In genomic region chr1:6612641-6613360, GRCh38 we compare ENCODE assay signal across 8 cellular contexts. TPM values are rescaled to one million over a fixed set of nuclear protein-coding genes. Genes with fewer than 3 reads are reported as not detected.
DNase-seq lines count a peak whose midpoint lies in the region; ATAC-seq and TF ChIP-seq lines count a peak whose summit lies in the region.

No MANE protein-coding gene starts in this region.

- peak overlapping the region; percentile 98 for H3K4me3 Mint-ChIP-seq in CD4-positive, alpha-beta T cell

- POLR2A ChIA-PET in CD4-positive, alpha-beta T cell (lab: Charles Lee), result interaction anchor here (1.3 to 2.6 kb wide), 4 partner anchors 10 to 13 kb away, joined by 3 to 59 read pairs (median 14); partner anchors contain the start of genes KLHL21 and THAP3
- POLR2A ChIA-PET in PC-9 (lab: Charles Lee; ENCODE audit: unreplicated experiment), result no interaction called here

- CTCF ChIA-PET in CD4-positive, alpha-beta T cell (lab: Charles Lee), result interaction anchor here (0.8 to 1.7 kb wide), 2 partner anchors 9 to 58 kb away, joined by 3 to 8 read pairs; partner anchors contain the start of genes KLHL21 and NOL9
- CTCF ChIA-PET in PC-9 (lab: Charles Lee), result interaction anchor here (0.6 kb wide), 1 partner anchor 58 kb away, joined by 3 read pairs; no protein-coding TSS in a partner anchor

- H3F3A ChIP-seq in PC-9 (ENCODE audit: insufficient read depth, low read depth), result peaks cover 18% of the 10 kb centered on the region

- no peaks in the 10 kb centered on the region for H3K9me2 ChIP-seq in PC-9 (ENCODE audit: insufficient read depth)

- H3K4me2 ChIP-seq in PC-9, result peak overlapping the region; percentile 87

- ATAC-seq in CD4-positive, alpha-beta T cell (ENCODE audit: poor library complexity), result peak; percentile 30
- ATAC-seq in GM18517 (IDR thresholded peaks at IDR 0.05; ENCODE audit: unreplicated experiment), result peak; percentile 3
- peak; percentile 28 for ATAC-seq in HG03135 (IDR thresholded peaks at IDR 0.05; ENCODE audit: unreplicated experiment)

- TF ChIP-seq CTCF in CD4-positive, alpha-beta T cell (IDR thresholded peaks at IDR 0.05), result no peak
- no peak for TF ChIP-seq CTCF in PC-9 (conservative IDR thresholded peaks at IDR 0.05)
- TF ChIP-seq CTCF in tibial artery (IDR thresholded peaks at IDR 0.05), result no peak

- H2AFZ ChIP-seq in PC-9, result peak overlapping the region; percentile 77

- no peaks in the 10 kb centered on the region for H3K9me3 ChIP-seq in CD4-positive, alpha-beta T cell (ENCODE audit: control insufficient read depth, low read length)
- H3K9me3 ChIP-seq in PC-9 (ENCODE audit: insufficient read depth, low read depth) (no peaks in the 10 kb centered on the region), tibial artery (no peaks in the 10 kb centered on the region)

- H3K4me1 Mint-ChIP-seq in CD4-positive, alpha-beta T cell (ENCODE audit: low read depth), result peaks cover 26% of the 10 kb centered on the region

- intact Hi-C loops in CD4-positive, alpha-beta T cell (cut with DNase I, micrococcal nuclease), result loop anchor here (1.0 kb wide), 2 partner anchors 10 to 12 kb away; no protein-coding TSS in a partner anchor
- intact Hi-C loops in PC-9 (cut with micrococcal nuclease; ENCODE audit: unreplicated experiment) (loop anchor here (1.0 to 10.0 kb wide), 2 partner anchors 12 to 388 kb away; no protein-coding TSS in a partner anchor), tibial artery (cut with DNase I; ENCODE audit: low total_unique reads) (no loop called here)

- peak in 1 of 10 experiments; percentile 19 for DNase-seq in CD4-positive, alpha-beta T cell
- peak; percentile 60 to 74 for DNase-seq in PC-9
- peak; percentile 65 for DNase-seq in dermis blood vessel endothelial cell
- DNase-seq in medulla oblongata (ENCODE audit: extremely low spot score), result peak; percentile 52
- peak; percentile 46 to 80 for DNase-seq in tibial artery
- no peak for DNase-seq in stimulated activated CD4-positive, alpha-beta T cell treated with anti-CD3 and anti-CD28 coated beads, Interleukin-2, amount 100 ng/mL, for 24 hours

- H3K4me1 ChIP-seq in PC-9 (replicated peaks; ENCODE audit: insufficient read depth) (peaks cover 11% of the 10 kb centered on the region), tibial artery (peaks cover 0 to 57% (median 23%) of the 10 kb centered on the region in 4 donors)

- H3K27me3 Mint-ChIP-seq in CD4-positive, alpha-beta T cell, result no peaks in the 10 kb centered on the region

- peak overlapping the region; percentile 90 for H3K27ac Mint-ChIP-seq in CD4-positive, alpha-beta T cell

- H3K36me3 Mint-ChIP-seq in CD4-positive, alpha-beta T cell (ENCODE audit: low read depth), result peaks cover 14% of the 10 kb centered on the region

- 0 out of 2 replicates have a peak, but pooled peaks cover 6% of the 10 kb centered on the region for H4K20me1 ChIP-seq in PC-9 (ENCODE audit: insufficient read depth)

- H3K27me3 ChIP-seq in CD4-positive, alpha-beta T cell (ENCODE audit: control insufficient read depth, insufficient read depth, low read length), result no peaks in the 10 kb centered on the region
- no peaks in the 10 kb centered on the region for H3K27me3 ChIP-seq in PC-9 (ENCODE audit: insufficient read depth, low read depth)
- H3K27me3 ChIP-seq in tibial artery, result no peaks in the 10 kb centered on the region

- H3K27ac ChIP-seq in CD4-positive, alpha-beta T cell (ENCODE audit: low read depth, low read length), result peak overlapping the region; percentile 50
- peak overlapping the region; percentile 73 for H3K27ac ChIP-seq in PC-9
- peak overlapping the region; percentile 92 to 98 for H3K27ac ChIP-seq in tibial artery

- TSS peak; percentile 43 for BruUV-seq in PC-9 (replicated peaks; lab: Mats Ljungman, UMichigan)

- H3K36me3 ChIP-seq in PC-9 (ENCODE audit: low read depth), result no peaks in the 10 kb centered on the region
- peaks cover 0 to 7% (median 0%) of the 10 kb centered on the region in 3 donors for H3K36me3 ChIP-seq in tibial artery

- peak overlapping the region; percentile 64 for H3K4me3 ChIP-seq in PC-9
- H3K4me3 ChIP-seq in tibial artery, result peak overlapping the region; percentile 95 to 100

- H3K79me2 ChIP-seq in PC-9 (ENCODE audit: low read depth), result peaks cover 28% of the 10 kb centered on the region

- H3K9me3 Mint-ChIP-seq in CD4-positive, alpha-beta T cell, result no peaks in the 10 kb centered on the region

RNA-seq across cellular contexts. Expression of gene PHF13, which starts 0.7 kb away (rescaled TPM):
- total RNA-seq in CD4-positive, alpha-beta T cell, result 1 to 10 TPM; 4.0 to 4.9 TPM
- total RNA-seq in PC-9 (2021) (18.2 and 20.9 TPM in 2 replicates), dermis blood vessel endothelial cell (10.2 and 16.7 TPM in 2 replicates)

RNA-seq across cellular contexts. Expression of gene KLHL21, which starts 10.1 kb away (rescaled TPM):
- total RNA-seq in CD4-positive, alpha-beta T cell, result 10 to 100 TPM; 32.0 to 33.5 TPM
- total RNA-seq in PC-9 (2021) (20.6 and 24.4 TPM in 2 replicates), dermis blood vessel endothelial cell (25.9 and 31.7 TPM in 2 replicates)

RNA-seq across cellular contexts. Expression of gene THAP3, which starts 11.9 kb away (rescaled TPM):
- 10 to 100 TPM; 15.2 to 18.7 TPM for total RNA-seq in CD4-positive, alpha-beta T cell
- total RNA-seq in PC-9 (2021) (14.6 and 18.7 TPM in 2 replicates), dermis blood vessel endothelial cell (19.9 and 23.5 TPM in 2 replicates)

RNA-seq across cellular contexts. Expression of gene ZBTB48, which starts 33.0 kb away (rescaled TPM):
- 10 to 100 TPM; 31.4 to 31.7 TPM for total RNA-seq in CD4-positive, alpha-beta T cell
- total RNA-seq in PC-9 (2021), result 17.2 and 25.5 TPM in 2 replicates
- total RNA-seq in dermis blood vessel endothelial cell, result 12.0 and 22.5 TPM in 2 replicates

RNA-seq across cellular contexts. Expression of gene TAS1R1, which starts 57.7 kb away (rescaled TPM):
- total RNA-seq in CD4-positive, alpha-beta T cell, result not detected
- total RNA-seq in PC-9 (2021) (not detected in 2 replicates), dermis blood vessel endothelial cell (under 0.01 TPM in 1 of 2 replicates, not detected in the other)

Comparison
In these comparisons a context has a peak if more than half of its experiments do, and no peak if none do; other contexts are left out.
1. DNase-seq: peak in PC-9 (2 of 2), dermis blood vessel endothelial cell (single experiment), medulla oblongata (single experiment) and tibial artery (2 of 2); none in stimulated activated CD4-positive, alpha-beta T cell treated with anti-CD3 and anti-CD28 coated beads, Interleukin-2, amount 100 ng/mL, for 24 hours (0 of 2).
2. Peak in every context shown above with its lines, with median percentiles within 50 percentile points of each other: ATAC-seq and H3K27ac ChIP-seq.